In genomic region chr15:28984421-28985375, GRCh38 we compare ENCODE assay signal across 8 cellular contexts.
DNase-seq lines count a peak whose midpoint lies in the region; ATAC-seq lines count a peak whose summit lies in the region.

No MANE protein-coding gene starts in this region.

- no peaks in the 10 kb centered on the region for H3K27me3 Mint-ChIP-seq in activated T-cell treated with anti-CD3 and anti-CD28 coated beads, Interleukin-2, amount 50 U/mL, for 4 hours (ENCODE audit: low read depth)

- no peak for DNase-seq in activated CD4-positive, CD25-positive, alpha-beta regulatory T cell (lab: John Stamatoyannopoulos, UW)
- peak; percentile 21 for DNase-seq in activated T-cell treated with anti-CD3 and anti-CD28 coated beads, Interleukin-2, amount 50 U/mL, for 4 hours
- DNase-seq in iris pigment epithelial cell (ENCODE audit: low read depth): peak; percentile 82
- peak; percentile 94 for DNase-seq in superior temporal gyrus (ENCODE audit: extremely low spot score)
- DNase-seq in NCI-H2081 (lab: John Stamatoyannopoulos, UW): no peak
- DNase-seq in effector CD8-positive, alpha-beta T cell (lab: John Stamatoyannopoulos, UW): no peak

- peaks cover 6% of the 10 kb centered on the region for H3K36me3 Mint-ChIP-seq in activated T-cell treated with anti-CD3 and anti-CD28 coated beads, Interleukin-2, amount 50 U/mL, for 4 hours (ENCODE audit: insufficient read depth)

- peak; percentile 23 to 41 for ATAC-seq in activated CD4-positive, CD25-positive, alpha-beta regulatory T cell treated with anti-CD3 and anti-CD28 coated beads, Interleukin-2, amount 50 U/mL, for 24 hours
- peak; percentile 69 to 86 for ATAC-seq in activated T-cell treated with anti-CD3 and anti-CD28 coated beads, Interleukin-2, amount 50 U/mL, for 4 hours
- ATAC-seq in esophagus mucosa: no peak

- H3K9me3 Mint-ChIP-seq in activated T-cell treated with anti-CD3 and anti-CD28 coated beads, Interleukin-2, amount 50 U/mL, for 4 hours: peaks cover 4% of the 10 kb centered on the region

- no peak overlapping the region for H3K4me3 Mint-ChIP-seq in activated T-cell treated with anti-CD3 and anti-CD28 coated beads, Interleukin-2, amount 50 U/mL, for 4 hours

- H3K4me1 Mint-ChIP-seq in activated T-cell treated with anti-CD3 and anti-CD28 coated beads, Interleukin-2, amount 50 U/mL, for 4 hours (ENCODE audit: low read depth): peaks cover 20% of the 10 kb centered on the region

Comparison
In these comparisons a context has a peak if more than half of its experiments do, and no peak if none do; other contexts are left out.
1. DNase-seq: peak in activated T-cell treated with anti-CD3 and anti-CD28 coated beads, Interleukin-2, amount 50 U/mL, for 4 hours (single experiment), iris pigment epithelial cell (single experiment) and superior temporal gyrus (single experiment); none in activated CD4-positive, CD25-positive, alpha-beta regulatory T cell (0 of 4), NCI-H2081 (0 of 2) and effector CD8-positive, alpha-beta T cell (single experiment).